Comparison of ENCODE assay signal across 1 cellular context in the genomic region with DNA sequence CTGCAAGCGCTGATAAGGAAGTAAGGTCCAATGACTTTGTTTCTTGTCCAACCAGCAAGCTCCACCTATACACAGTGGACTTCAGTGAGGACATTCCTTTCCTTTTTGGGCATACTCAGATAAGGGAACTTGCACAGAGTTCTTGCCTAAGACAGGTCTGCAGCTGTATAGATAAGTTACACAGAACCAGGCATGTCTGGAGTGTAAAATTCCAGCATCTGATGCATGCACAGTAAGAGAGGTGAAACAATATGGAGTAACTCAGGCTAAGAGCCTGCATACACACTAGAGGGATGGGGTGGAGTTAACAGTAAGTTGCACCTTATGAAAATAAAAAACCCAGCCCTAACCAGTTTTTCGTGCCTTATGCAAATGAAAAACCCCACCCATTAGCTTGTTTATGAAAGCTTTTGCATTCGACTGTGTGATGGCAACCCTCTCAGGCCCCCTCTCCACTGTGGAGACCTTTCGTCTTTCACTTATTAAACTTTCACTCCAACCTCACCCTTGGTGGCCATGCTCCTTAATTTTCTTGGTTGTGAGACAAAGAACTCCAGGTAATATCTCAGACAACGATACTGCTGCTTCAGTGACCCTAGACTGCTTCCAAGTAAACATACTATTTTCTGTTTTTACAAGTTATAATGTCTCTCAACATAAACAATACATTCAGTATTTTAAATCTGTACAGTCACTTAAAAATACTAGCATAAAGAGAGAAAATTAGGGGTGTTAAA.
TF ChIP-seq lines count a peak whose summit lies in the region.

No MANE protein-coding gene starts in this region.

TF ChIP-seq in K562, 482 proteins besides CTCF, POLR2A, EP300 and RAD21 (continued from another document and continues in another):
- TF ChIP-seq ZBTB5 (IDR thresholded peaks at IDR 0.05) (no peak), HNRNPH1 (optimal IDR thresholded peaks at IDR 0.05; ENCODE audit: low read depth, low read length) (no peak), PHTF2 (CRISPR knock-in tag; IDR thresholded peaks at IDR 0.05) (peak; percentile 92; the same call in 1 of the 2 replicates), ZNF512 (tag; IDR thresholded peaks at IDR 0.05) (no peak), TAL1 (IDR thresholded peaks at IDR 0.05) (peak; percentile 94), ZNF212 (CRISPR knock-in tag; IDR thresholded peaks at IDR 0.05) (peak; percentile 98), SMARCE1 (IDR thresholded peaks at IDR 0.05) (peak; percentile 64; the same call in 1 of the 2 replicates), MCM2 (IDR thresholded peaks at IDR 0.05; ENCODE audit: low read depth) (no peak), ZNF609 (CRISPR knock-in tag; IDR thresholded peaks at IDR 0.05; ENCODE audit: borderline replicate concordance) (no peak), ZNF12 (CRISPR knock-in tag; IDR thresholded peaks at IDR 0.05) (no peak), GABPB2 (CRISPR knock-in tag; conservative IDR thresholded peaks at IDR 0.05) (no peak), KAT7 (CRISPR knock-in tag; IDR thresholded peaks at IDR 0.05; ENCODE audit: borderline replicate concordance) (no peak), CBX5 (IDR thresholded peaks at IDR 0.05; ENCODE audit: borderline replicate concordance, low read depth) (no peak), TRIM28 (IDR thresholded peaks at IDR 0.05) (no peak), TEAD2 (tag; IDR thresholded peaks at IDR 0.05) (peak; percentile 96), CTBP1 (IDR thresholded peaks at IDR 0.05; ENCODE audit: borderline replicate concordance) (no peak), MGA (IDR thresholded peaks at IDR 0.05) (no peak), DPF2 (IDR thresholded peaks at IDR 0.05) (peak; percentile 73), SMARCB1 (IDR thresholded peaks at IDR 0.05; ENCODE audit: insufficient read length, low read depth) (no peak), ILK (tag; IDR thresholded peaks at IDR 0.05; ENCODE audit: borderline replicate concordance, low read depth) (peak; percentile 83), NCOA6 (IDR thresholded peaks at IDR 0.05) (no peak), SNRNP70 (optimal IDR thresholded peaks at IDR 0.05; ENCODE audit: low read depth, low read length) (no peak), ZNF695 (CRISPR knock-in tag; IDR thresholded peaks at IDR 0.05) (no peak)
- TF ChIP-seq, protein P1, sequence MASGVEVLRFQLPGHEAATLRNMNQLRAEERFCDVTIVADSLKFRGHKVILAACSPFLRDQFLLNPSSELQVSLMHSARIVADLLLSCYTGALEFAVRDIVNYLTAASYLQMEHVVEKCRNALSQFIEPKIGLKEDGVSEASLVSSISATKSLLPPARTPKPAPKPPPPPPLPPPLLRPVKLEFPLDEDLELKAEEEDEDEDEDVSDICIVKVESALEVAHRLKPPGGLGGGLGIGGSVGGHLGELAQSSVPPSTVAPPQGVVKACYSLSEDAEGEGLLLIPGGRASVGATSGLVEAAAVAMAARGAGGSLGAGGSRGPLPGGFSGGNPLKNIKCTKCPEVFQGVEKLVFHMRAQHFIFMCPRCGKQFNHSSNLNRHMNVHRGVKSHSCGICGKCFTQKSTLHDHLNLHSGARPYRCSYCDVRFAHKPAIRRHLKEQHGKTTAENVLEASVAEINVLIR (CRISPR knock-in tag; IDR thresholded peaks at IDR 0.05): peak; percentile 94
- TF ChIP-seq, protein P2, sequence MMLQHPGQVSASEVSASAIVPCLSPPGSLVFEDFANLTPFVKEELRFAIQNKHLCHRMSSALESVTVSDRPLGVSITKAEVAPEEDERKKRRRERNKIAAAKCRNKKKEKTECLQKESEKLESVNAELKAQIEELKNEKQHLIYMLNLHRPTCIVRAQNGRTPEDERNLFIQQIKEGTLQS (IDR thresholded peaks at IDR 0.05): no peak
- TF ChIP-seq, protein P2 (CRISPR knock-in tag; conservative IDR thresholded peaks at IDR 0.05): no peak
- TF ChIP-seq, protein P3, sequence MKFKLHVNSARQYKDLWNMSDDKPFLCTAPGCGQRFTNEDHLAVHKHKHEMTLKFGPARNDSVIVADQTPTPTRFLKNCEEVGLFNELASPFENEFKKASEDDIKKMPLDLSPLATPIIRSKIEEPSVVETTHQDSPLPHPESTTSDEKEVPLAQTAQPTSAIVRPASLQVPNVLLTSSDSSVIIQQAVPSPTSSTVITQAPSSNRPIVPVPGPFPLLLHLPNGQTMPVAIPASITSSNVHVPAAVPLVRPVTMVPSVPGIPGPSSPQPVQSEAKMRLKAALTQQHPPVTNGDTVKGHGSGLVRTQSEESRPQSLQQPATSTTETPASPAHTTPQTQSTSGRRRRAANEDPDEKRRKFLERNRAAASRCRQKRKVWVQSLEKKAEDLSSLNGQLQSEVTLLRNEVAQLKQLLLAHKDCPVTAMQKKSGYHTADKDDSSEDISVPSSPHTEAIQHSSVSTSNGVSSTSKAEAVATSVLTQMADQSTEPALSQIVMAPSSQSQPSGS (CRISPR knock-in tag; IDR thresholded peaks at IDR 0.05): no peak
